Comparison of ENCODE assay signal across 8 cellular contexts in genomic region chr3:129315386-129315991, GRCh38. TPM values are rescaled to one million over a fixed set of nuclear protein-coding genes. Genes with fewer than 3 reads are reported as not detected.
DNase-seq lines count a peak whose midpoint lies in the region; ATAC-seq and TF ChIP-seq lines count a peak whose summit lies in the region.

No MANE protein-coding gene starts in this region.

- TF ChIP-seq CTCF in GM12864 (IDR thresholded peaks at IDR 0.05; ENCODE audit: low read depth, low read length, missing control alignments) (no peak), fibroblast of the aortic adventitia (IDR thresholded peaks at IDR 0.05; ENCODE audit: insufficient read depth, low read length) (no peak)

- peaks cover 21% of the 10 kb centered on the region for H3K4me1 ChIP-seq in neuron (ENCODE audit: insufficient read depth, low read length)

- no peaks in the 10 kb centered on the region for H3K9me3 Mint-ChIP-seq in activated T-cell treated with anti-CD3 and anti-CD28 coated beads, Interleukin-2, amount 50 U/mL, for 72 hours

- H3K4me3 Mint-ChIP-seq in activated T-cell treated with anti-CD3 and anti-CD28 coated beads, Interleukin-2, amount 50 U/mL, for 72 hours, result peak overlapping the region; percentile 90

- H3K27ac Mint-ChIP-seq in activated T-cell treated with anti-CD3 and anti-CD28 coated beads, Interleukin-2, amount 50 U/mL, for 72 hours, result peak overlapping the region; percentile 88

- peaks cover 18% of the 10 kb centered on the region for H3K36me3 ChIP-seq in neuron (ENCODE audit: insufficient read depth, low read length)

- peaks cover 43% of the 10 kb centered on the region for H3K4me1 Mint-ChIP-seq in activated T-cell treated with anti-CD3 and anti-CD28 coated beads, Interleukin-2, amount 50 U/mL, for 72 hours (ENCODE audit: low read depth)

- H3K27me3 ChIP-seq in neuron (ENCODE audit: insufficient read depth, low read length), result no peaks in the 10 kb centered on the region

- no peak overlapping the region for H2AFZ ChIP-seq in neuron (ENCODE audit: low read depth, low read length)

- no peaks in the 10 kb centered on the region for H3K27me3 Mint-ChIP-seq in activated T-cell treated with anti-CD3 and anti-CD28 coated beads, Interleukin-2, amount 50 U/mL, for 72 hours (ENCODE audit: low read depth)

- DNase-seq in GM12864 (ENCODE audit: low read depth), result no peak
- DNase-seq in Kasumi-1 (lab: John Stamatoyannopoulos, UW), result peak; percentile 15 to 16
- peak; percentile 31 to 48 for DNase-seq in activated T-cell treated with anti-CD3 and anti-CD28 coated beads, Interleukin-2, amount 50 U/mL, for 72 hours
- DNase-seq in fibroblast of the aortic adventitia (ENCODE audit: low read depth), result peak; percentile 33
- DNase-seq in NCI-H1694 (lab: John Stamatoyannopoulos, UW), result no peak
- DNase-seq in SW 1271 (lab: John Stamatoyannopoulos, UW), result no peak

- no peak for ATAC-seq in activated T-cell treated with anti-CD3 and anti-CD28 coated beads, Interleukin-2, amount 50 U/mL, for 72 hours (replicated peaks in 1 of 2)
- ATAC-seq in HG03159 (IDR thresholded peaks at IDR 0.05; ENCODE audit: unreplicated experiment), result no peak

- no peaks in the 10 kb centered on the region for H3K9me3 ChIP-seq in neuron (ENCODE audit: low read length)

- H3K4me3 ChIP-seq in GM12864 (ENCODE audit: low read depth, low read length), result peak overlapping the region; percentile 75
- H3K4me3 ChIP-seq in fibroblast of the aortic adventitia (ENCODE audit: low read depth, low read length), result peak overlapping the region; percentile 90
- peak overlapping the region; percentile 81 for H3K4me3 ChIP-seq in neuron (ENCODE audit: low read length)

- peaks cover 0 to 5% of the 10 kb centered on the region in 2 donors for H3K36me3 Mint-ChIP-seq in activated T-cell treated with anti-CD3 and anti-CD28 coated beads, Interleukin-2, amount 50 U/mL, for 72 hours (ENCODE audit: insufficient read depth in 2 of 2)

RNA-seq across cellular contexts. Expression of gene HMCES, which starts 36.8 kb away (rescaled TPM):
- 10 to 100 TPM; 66.6 to 84.3 TPM for total RNA-seq in activated T-cell treated with anti-CD3 and anti-CD28 coated beads, Interleukin-2, amount 50 U/mL, for 72 hours
- total RNA-seq in fibroblast of the aortic adventitia (ENCODE audit: low replicate concordance), result 9.2 and 11.1 TPM in 2 replicates

Comparison
In these comparisons a context has a peak if more than half of its experiments do, and no peak if none do; other contexts are left out.
1. DNase-seq: peak in Kasumi-1 (2 of 2), activated T-cell treated with anti-CD3 and anti-CD28 coated beads, Interleukin-2, amount 50 U/mL, for 72 hours (2 of 2) and fibroblast of the aortic adventitia (single experiment); none in GM12864 (single experiment), NCI-H1694 (single experiment) and SW 1271 (0 of 2).
2. Peak in every context shown above with its lines, with median percentiles within 50 percentile points of each other: H3K4me3 ChIP-seq.